ENCODE assay signal across 18 cellular contexts in genomic region chr2:202703091-202703490, GRCh38.
A peak's percentile ranks its signal among the peaks of the same experiment; 100 is the strongest.
DNase-seq lines count a peak whose midpoint lies in the region; FAIRE-seq and TF ChIP-seq lines count a peak whose summit lies in the region.
"Had no signal": no experiment of that assay in that cellular context is flagged by ENCODE, and none has a peak within 500 bp of the region (broad histone marks: within the 10 kb centered on the region; RNA-seq: fewer than 3 reads in every experiment).

No MANE protein-coding gene starts in this region.

- TF ChIP-seq CTCF in fibroblast of villous mesenchyme (IDR thresholded peaks at IDR 0.05; ENCODE audit: insufficient read depth, low read depth, low read length): no peak

- H3K4me1 Mint-ChIP-seq in activated naive CD4-positive, alpha-beta T cell treated with anti-CD3 and anti-CD28 coated beads for 36 hours (ENCODE audit: low read depth): peaks cover 70% of the 10 kb centered on the region
- H3K4me1 Mint-ChIP-seq in activated naive CD4-positive, alpha-beta T cell treated with anti-CD3 and anti-CD28 coated beads, Interleukin-2, amount 10 ng/mL, durations not matched to agents 7 days and 5 days: peaks cover 46% of the 10 kb centered on the region
- H3K4me1 Mint-ChIP-seq in activated T-helper 2 cell treated with anti-CD3 and anti-CD28 coated beads, Interferon-gamma antibody, Interleukin-2, Interleukin-4, amounts not matched to agents 10 μg/mL and 5 μg/mL and 100 μg/mL, durations not matched to agents 14 hours and 24 hours and 36 hours (ENCODE audit: low read depth): peaks cover 43% of the 10 kb centered on the region
- peaks cover 68% of the 10 kb centered on the region for H3K4me1 Mint-ChIP-seq in stimulated activated naive CD8-positive, alpha-beta T cell treated with anti-CD3 and anti-CD28 coated beads, Interleukin-15, Interleukin-2, amounts not matched to agents 100 ng/mL and 50 ng/mL, for 24 hours (ENCODE audit: low read depth)

- no peaks in the 10 kb centered on the region for H3K27me3 Mint-ChIP-seq in activated naive CD4-positive, alpha-beta T cell treated with anti-CD3 and anti-CD28 coated beads for 36 hours (ENCODE audit: low read depth)
- H3K27me3 Mint-ChIP-seq in activated naive CD4-positive, alpha-beta T cell treated with anti-CD3 and anti-CD28 coated beads, Interleukin-2, amount 10 ng/mL, durations not matched to agents 7 days and 5 days: no peaks in the 10 kb centered on the region
- H3K27me3 Mint-ChIP-seq in activated T-helper 2 cell treated with anti-CD3 and anti-CD28 coated beads, Interferon-gamma antibody, Interleukin-2, Interleukin-4, amounts not matched to agents 10 μg/mL and 5 μg/mL and 100 μg/mL, durations not matched to agents 14 hours and 24 hours and 36 hours (ENCODE audit: low read depth): no peaks in the 10 kb centered on the region
- no peaks in the 10 kb centered on the region for H3K27me3 Mint-ChIP-seq in stimulated activated naive CD8-positive, alpha-beta T cell treated with anti-CD3 and anti-CD28 coated beads, Interleukin-15, Interleukin-2, amounts not matched to agents 100 ng/mL and 50 ng/mL, for 24 hours

- no peaks in the 10 kb centered on the region for H3K9me3 Mint-ChIP-seq in activated naive CD4-positive, alpha-beta T cell treated with anti-CD3 and anti-CD28 coated beads for 36 hours
- H3K9me3 Mint-ChIP-seq in activated naive CD4-positive, alpha-beta T cell treated with anti-CD3 and anti-CD28 coated beads, Interleukin-2, amount 10 ng/mL, durations not matched to agents 7 days and 5 days: peaks cover 3% of the 10 kb centered on the region
- peaks cover 2% of the 10 kb centered on the region for H3K9me3 Mint-ChIP-seq in activated T-helper 2 cell treated with anti-CD3 and anti-CD28 coated beads, Interferon-gamma antibody, Interleukin-2, Interleukin-4, amounts not matched to agents 10 μg/mL and 5 μg/mL and 100 μg/mL, durations not matched to agents 14 hours and 24 hours and 36 hours
- peaks cover 4% of the 10 kb centered on the region for H3K9me3 Mint-ChIP-seq in stimulated activated naive CD8-positive, alpha-beta T cell treated with anti-CD3 and anti-CD28 coated beads, Interleukin-15, Interleukin-2, amounts not matched to agents 100 ng/mL and 50 ng/mL, for 24 hours

- CTCF ChIA-PET in activated naive CD4-positive, alpha-beta T cell treated with anti-CD3 and anti-CD28 coated beads for 36 hours (lab: Charles Lee): no interaction called here
- CTCF ChIA-PET in activated naive CD4-positive, alpha-beta T cell treated with anti-CD3 and anti-CD28 coated beads, Interleukin-2, amount 10 ng/mL, durations not matched to agents 7 days and 5 days (lab: Charles Lee): no interaction called here

- intact Hi-C loops in activated naive CD4-positive, alpha-beta T cell treated with anti-CD3 and anti-CD28 coated beads for 36 hours (cut with micrococcal nuclease): loop anchor here (2.0 to 10.0 kb wide), 2 partner anchors 312 to 436 kb away; partner anchors contain the start of gene NBEAL1
- intact Hi-C loops in activated T-helper 2 cell treated with anti-CD3 and anti-CD28 coated beads, Interferon-gamma antibody, Interleukin-2, Interleukin-4, amounts not matched to agents 10 μg/mL and 5 μg/mL and 100 μg/mL, durations not matched to agents 14 hours and 24 hours and 36 hours (cut with micrococcal nuclease): loop anchor here (1.0 to 5.0 kb wide), 2 partner anchors 36 to 59 kb away; no protein-coding TSS in a partner anchor

- H3K27ac Mint-ChIP-seq in activated naive CD4-positive, alpha-beta T cell treated with anti-CD3 and anti-CD28 coated beads for 36 hours: peak overlapping the region; percentile 71
- no peak overlapping the region for H3K27ac Mint-ChIP-seq in activated naive CD4-positive, alpha-beta T cell treated with anti-CD3 and anti-CD28 coated beads, Interleukin-2, amount 10 ng/mL, durations not matched to agents 7 days and 5 days
- H3K27ac Mint-ChIP-seq in activated T-helper 2 cell treated with anti-CD3 and anti-CD28 coated beads, Interferon-gamma antibody, Interleukin-2, Interleukin-4, amounts not matched to agents 10 μg/mL and 5 μg/mL and 100 μg/mL, durations not matched to agents 14 hours and 24 hours and 36 hours: peak overlapping the region; percentile 60
- H3K27ac Mint-ChIP-seq in stimulated activated naive CD8-positive, alpha-beta T cell treated with anti-CD3 and anti-CD28 coated beads, Interleukin-15, Interleukin-2, amounts not matched to agents 100 ng/mL and 50 ng/mL, for 24 hours: peak overlapping the region; percentile 69

- TF ChIP-seq POLR2A in GM12891 (IDR thresholded peaks at IDR 0.05; ENCODE audit: low read depth, low read length): no peak

- H3K4me3 ChIP-seq in fibroblast of villous mesenchyme (ENCODE audit: low read depth, low read length): no peak overlapping the region
- H3K4me3 ChIP-seq: right lobe of liver had no signal

- no peak for DNase-seq in activated naive CD4-positive, alpha-beta T cell treated with anti-CD3 and anti-CD28 coated beads for 36 hours
- DNase-seq in activated naive CD4-positive, alpha-beta T cell treated with anti-CD3 and anti-CD28 coated beads, Interleukin-2, amount 10 ng/mL, durations not matched to agents 7 days and 5 days: no peak
- DNase-seq in activated T-helper 2 cell treated with anti-CD3 and anti-CD28 coated beads, Interferon-gamma antibody, Interleukin-2, Interleukin-4, amounts not matched to agents 10 μg/mL and 5 μg/mL and 100 μg/mL, durations not matched to agents 14 hours and 24 hours and 36 hours (ENCODE audit: low spot score): no peak
- peak; percentile 46 for DNase-seq in fibroblast of villous mesenchyme (ENCODE audit: low read depth)
- no peak for DNase-seq in GM12891 (ENCODE audit: insufficient read length, low spot score)
- DNase-seq in C1 segment of cervical spinal cord (lab: John Stamatoyannopoulos, UW): no peak
- DNase-seq in AG08395 (ENCODE audit: low spot score): no peak
- DNase-seq: activated naive CD4-positive, alpha-beta T cell; caudate nucleus; hippocampal formation; left cardiac atrium; NCI-H1694 treated with DMSO at 0.1 percent for 48 hours; NCI-H226; occipital lobe; right lobe of liver; RPMI8226; SW 1271 had no signal

- no peak overlapping the region for H3K4me3 Mint-ChIP-seq in activated naive CD4-positive, alpha-beta T cell treated with anti-CD3 and anti-CD28 coated beads for 36 hours
- no peak overlapping the region for H3K4me3 Mint-ChIP-seq in activated naive CD4-positive, alpha-beta T cell treated with anti-CD3 and anti-CD28 coated beads, Interleukin-2, amount 10 ng/mL, durations not matched to agents 7 days and 5 days
- no peak overlapping the region for H3K4me3 Mint-ChIP-seq in activated T-helper 2 cell treated with anti-CD3 and anti-CD28 coated beads, Interferon-gamma antibody, Interleukin-2, Interleukin-4, amounts not matched to agents 10 μg/mL and 5 μg/mL and 100 μg/mL, durations not matched to agents 14 hours and 24 hours and 36 hours (ENCODE audit: low read depth)
- no peak overlapping the region for H3K4me3 Mint-ChIP-seq in stimulated activated naive CD8-positive, alpha-beta T cell treated with anti-CD3 and anti-CD28 coated beads, Interleukin-15, Interleukin-2, amounts not matched to agents 100 ng/mL and 50 ng/mL, for 24 hours

- FAIRE-seq in GM12891 (lab: Jason Lieb, UNC): no peak

- H3K36me3 Mint-ChIP-seq in activated naive CD4-positive, alpha-beta T cell treated with anti-CD3 and anti-CD28 coated beads for 36 hours (ENCODE audit: low read depth): peaks cover 11% of the 10 kb centered on the region
- H3K36me3 Mint-ChIP-seq in activated naive CD4-positive, alpha-beta T cell treated with anti-CD3 and anti-CD28 coated beads, Interleukin-2, amount 10 ng/mL, durations not matched to agents 7 days and 5 days: peaks cover 25% of the 10 kb centered on the region
- peaks cover 31% of the 10 kb centered on the region for H3K36me3 Mint-ChIP-seq in activated T-helper 2 cell treated with anti-CD3 and anti-CD28 coated beads, Interferon-gamma antibody, Interleukin-2, Interleukin-4, amounts not matched to agents 10 μg/mL and 5 μg/mL and 100 μg/mL, durations not matched to agents 14 hours and 24 hours and 36 hours (ENCODE audit: low read depth)
- peaks cover 21% of the 10 kb centered on the region for H3K36me3 Mint-ChIP-seq in stimulated activated naive CD8-positive, alpha-beta T cell treated with anti-CD3 and anti-CD28 coated beads, Interleukin-15, Interleukin-2, amounts not matched to agents 100 ng/mL and 50 ng/mL, for 24 hours (ENCODE audit: low read depth)

TF ChIP-seq in GM12891, 5 proteins besides CTCF, POLR2A, EP300 and RAD21:
- TF ChIP-seq PAX5 (IDR thresholded peaks at IDR 0.05; ENCODE audit: insufficient read depth, low read length, severe bottlenecking): no peak
- no peak for TF ChIP-seq POLR2AphosphoS5 (IDR thresholded peaks at IDR 0.05; ENCODE audit: low read depth, low read length)
